Comparison of ENCODE assay signal across 13 cellular contexts in the genomic region with DNA sequence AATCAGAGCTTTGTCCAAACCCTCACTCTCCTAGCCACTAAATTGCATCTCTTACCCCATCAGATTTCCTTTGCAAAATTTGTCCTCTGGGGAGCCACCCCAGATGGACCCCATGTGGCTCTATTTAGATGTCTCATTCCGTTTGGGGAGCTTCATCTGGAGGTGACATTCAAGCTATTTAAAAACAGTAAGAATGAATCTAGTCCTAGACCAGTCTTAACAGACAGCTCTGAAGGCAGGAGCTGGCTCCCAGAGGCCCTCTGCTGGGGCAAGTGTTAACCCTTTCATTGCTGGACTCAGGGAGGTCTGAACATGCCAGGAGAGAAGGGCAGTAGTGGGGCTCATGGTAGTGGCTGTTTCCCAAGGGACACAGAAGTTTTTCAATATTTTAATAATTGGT.
"Had no signal": no experiment of that assay in that cellular context is flagged by ENCODE, and none has a peak within 500 bp of the region (broad histone marks: within the 10 kb centered on the region; RNA-seq: fewer than 3 reads in every experiment).

No MANE protein-coding gene starts in this region.

- H3K4me3 ChIP-seq: smooth muscle cell, transverse colon had no signal

- H3K9me3 ChIP-seq: neutrophil, transverse colon had no signal

- H3K27ac ChIP-seq: epithelial cell of prostate, neutrophil, transverse colon had no signal

- ATAC-seq: activated CD4-positive, alpha-beta T cell treated with anti-CD3 and anti-CD28 coated beads for 36 hours; right cardiac atrium; stimulated activated effector memory CD8-positive, alpha-beta T cell treated with anti-CD3 and anti-CD28 coated beads, Interleukin-12 subunit alpha, Interleukin-12 subunit beta, amount 100 ng/mL, for 72 hours had no signal

- H3K27me3 ChIP-seq: neutrophil, transverse colon had no signal

- H3K36me3 ChIP-seq: neutrophil, transverse colon had no signal

- DNase-seq: activated CD4-positive, alpha-beta memory T cell treated with anti-CD3 and anti-CD28 coated beads, Interleukin-2, amount 10 ng/mL, durations not matched to agents 7 days and 5 days; activated CD4-positive, alpha-beta T cell treated with anti-CD3 and anti-CD28 coated beads for 36 hours; activated naive CD4-positive, alpha-beta T cell treated with Interleukin-2 at 50 U/mL for 16 hours; central memory CD4-positive, alpha-beta T cell; cortex of kidney; effector CD8-positive, alpha-beta T cell; hippocampal formation; right cardiac atrium; transverse colon had no signal

- H3K4me2 ChIP-seq: smooth muscle cell had no signal
